23 cellular contexts compared by ENCODE assay signal in genomic region chr10:91565241-91565640, GRCh38.
"Had no signal": no experiment of that assay in that cellular context is flagged by ENCODE, and none has a peak within 500 bp of the region (broad histone marks: within the 10 kb centered on the region; RNA-seq: fewer than 3 reads in every experiment).

No MANE protein-coding gene starts in this region.

- ATAC-seq: left lobe of liver; lower lobe of right lung; natural killer cell; sciatic nerve; stimulated activated naive B cell treated with anti-CD40 and anti-IgM and Interleukin-4, amounts not matched to agents 10 μg/mL and 1 μg/mL and 100 μg/mL, for 72 hours; stimulated activated naive CD8-positive, alpha-beta T cell treated with anti-CD3 and anti-CD28 coated beads, Interleukin-15, Interleukin-2, amounts not matched to agents 100 U/mL and 50 U/mL, for 24 hours; upper lobe of right lung had no signal

- H3K4me3 ChIP-seq: heart left ventricle, hepatocyte, lower lobe of right lung, ovary, prostate gland, smooth muscle cell, stomach, thoracic aorta, tibial artery, upper lobe of right lung had no signal

- H3K27me3 ChIP-seq: heart left ventricle, hepatocyte, ovary, stomach, tibial artery, upper lobe of right lung had no signal

- H3K9me3 ChIP-seq: heart left ventricle, lower lobe of right lung, ovary, prostate gland, thoracic aorta, tibial artery, upper lobe of right lung had no signal

- DNase-seq: glutamatergic neuron; heart left ventricle; islet precursor cell; lower lobe of right lung; mammary epithelial cell; mesenchymal stem cell; naive B cell; natural killer cell; ovary; stimulated activated CD4-positive, alpha-beta T cell treated with anti-CD3 and anti-CD28 coated beads, Interleukin-1b, Interleukin-23, amount 100 ng/mL, for 48 hours; stimulated activated CD4-positive, alpha-beta T cell treated with anti-CD3 and anti-CD28 coated beads, Interleukin-2, amount 100 ng/mL, for 48 hours; stimulated activated naive B cell treated with anti-CD40 and anti-IgM and Interleukin-4, amounts not matched to agents 10 μg/mL and 1 μg/mL and 100 μg/mL, for 72 hours; stimulated activated naive CD8-positive, alpha-beta T cell treated with anti-CD3 and anti-CD28 coated beads, Interleukin-15, Interleukin-2, amounts not matched to agents 100 U/mL and 50 U/mL, for 24 hours; stomach; tibial artery; trophoblast cell; upper lobe of right lung had no signal

- H3K4me1 ChIP-seq: lower lobe of right lung, prostate gland, upper lobe of right lung had no signal

- H3K27ac ChIP-seq: hepatocyte, lower lobe of right lung, ovary, prostate gland, stomach, thoracic aorta, upper lobe of right lung had no signal

- H3K36me3 ChIP-seq: heart left ventricle, lower lobe of right lung, ovary, prostate gland, stomach, thoracic aorta, tibial artery, upper lobe of right lung had no signal
